18 cellular contexts compared by ENCODE assay signal in genomic region chr20:40637176-40637575, GRCh38. TPM values are rescaled to one million over a fixed set of nuclear protein-coding genes. Genes with fewer than 3 reads are reported as not detected.
DNase-seq lines count a peak whose midpoint lies in the region; ATAC-seq and TF ChIP-seq lines count a peak whose summit lies in the region.
"Had no signal": no experiment of that assay in that cellular context is flagged by ENCODE, and none has a peak within 500 bp of the region (broad histone marks: within the 10 kb centered on the region; RNA-seq: fewer than 3 reads in every experiment).

No MANE protein-coding gene starts in this region.

- WGBS in esophagus muscularis mucosa = 89% methylated on average over 3 of the region's 3 CpGs

- H3K4me3 Mint-ChIP-seq in osteocyte (ENCODE audit: unreplicated experiment) = no peak overlapping the region
- H3K4me3 Mint-ChIP-seq in activated naive CD8-positive, alpha-beta T cell treated with anti-CD3 and anti-CD28 coated beads, Interleukin-2, amount 50 U/mL, for 24 hours = no peak overlapping the region
- H3K4me3 Mint-ChIP-seq in activated T-helper 2 cell treated with anti-CD3 and anti-CD28 coated beads, Interferon-gamma antibody, Interleukin-2, Interleukin-4, amounts not matched to agents 10 μg/mL and 5 μg/mL and 100 μg/mL, durations not matched to agents 14 hours and 24 hours and 36 hours (ENCODE audit: low read depth) = no peak overlapping the region
- H3K4me3 Mint-ChIP-seq: CD4-positive, alpha-beta memory T cell had no signal

- no peak overlapping the region for H3K27ac ChIP-seq in right atrium auricular region
- no peak overlapping the region for H3K27ac ChIP-seq in esophagus muscularis mucosa (replicated peaks in 1 of 4)
- H3K27ac ChIP-seq: BLaER1, HL-60 had no signal

- no peaks in the 10 kb centered on the region for H3K4me1 Mint-ChIP-seq in osteocyte (ENCODE audit: unreplicated experiment)
- H3K4me1 Mint-ChIP-seq in activated naive CD8-positive, alpha-beta T cell treated with anti-CD3 and anti-CD28 coated beads, Interleukin-2, amount 50 U/mL, for 24 hours = no peaks in the 10 kb centered on the region
- no peaks in the 10 kb centered on the region for H3K4me1 Mint-ChIP-seq in activated T-helper 2 cell treated with anti-CD3 and anti-CD28 coated beads, Interferon-gamma antibody, Interleukin-2, Interleukin-4, amounts not matched to agents 10 μg/mL and 5 μg/mL and 100 μg/mL, durations not matched to agents 14 hours and 24 hours and 36 hours (ENCODE audit: low read depth)
- H3K4me1 Mint-ChIP-seq: CD4-positive, alpha-beta memory T cell had no signal

- TF ChIP-seq CTCF in right atrium auricular region (IDR thresholded peaks at IDR 0.05) (no peak), esophagus muscularis mucosa (IDR thresholded peaks at IDR 0.05) (no peak), osteocyte (IDR thresholded peaks at IDR 0.05) (no peak)

- H3K4me1 ChIP-seq in right atrium auricular region = no peaks in the 10 kb centered on the region
- H3K4me1 ChIP-seq in esophagus muscularis mucosa = peaks cover 0 to 14% (median 6%) of the 10 kb centered on the region in 4 donors
- H3K4me1 ChIP-seq: BLaER1 had no signal

- H3K36me3 Mint-ChIP-seq in osteocyte (ENCODE audit: unreplicated experiment) = no peaks in the 10 kb centered on the region
- no peaks in the 10 kb centered on the region for H3K36me3 Mint-ChIP-seq in activated naive CD8-positive, alpha-beta T cell treated with anti-CD3 and anti-CD28 coated beads, Interleukin-2, amount 50 U/mL, for 24 hours (ENCODE audit: low read depth)
- H3K36me3 Mint-ChIP-seq in activated T-helper 2 cell treated with anti-CD3 and anti-CD28 coated beads, Interferon-gamma antibody, Interleukin-2, Interleukin-4, amounts not matched to agents 10 μg/mL and 5 μg/mL and 100 μg/mL, durations not matched to agents 14 hours and 24 hours and 36 hours (ENCODE audit: low read depth) = no peaks in the 10 kb centered on the region
- H3K36me3 Mint-ChIP-seq: CD14-positive monocyte; CD4-positive, alpha-beta memory T cell had no signal

- DNase-seq in right atrium auricular region (ENCODE audit: low spot score) (peak; percentile 28), cardiac septum (ENCODE audit: low spot score) (no peak), esophagus muscularis mucosa (ENCODE audit: extremely low spot score) (peak; percentile 55), osteocyte (ENCODE audit: extremely low spot score, unreplicated experiment) (peak; percentile 34), inferior parietal cortex (ENCODE audit: extremely low spot score) (no peak)
- no peak for DNase-seq in activated naive CD8-positive, alpha-beta T cell treated with anti-CD3 and anti-CD28 coated beads, Interleukin-2, amount 50 U/mL, for 24 hours
- DNase-seq in activated T-helper 2 cell treated with anti-CD3 and anti-CD28 coated beads, Interferon-gamma antibody, Interleukin-2, Interleukin-4, amounts not matched to agents 10 μg/mL and 5 μg/mL and 100 μg/mL, durations not matched to agents 14 hours and 24 hours and 36 hours (ENCODE audit: low spot score) = no peak
- DNase-seq: 8988T; CD4-positive, alpha-beta memory T cell; DMS153; DMS79; GF-D8; GOT3; H7 had no signal

- H3K36me3 ChIP-seq in right atrium auricular region (no peaks in the 10 kb centered on the region), esophagus muscularis mucosa (no peaks in the 10 kb centered on the region)
- H3K36me3 ChIP-seq: BLaER1 had no signal

- peaks cover 32% of the 10 kb centered on the region for H3K27me3 Mint-ChIP-seq in osteocyte (ENCODE audit: unreplicated experiment)
- H3K27me3 Mint-ChIP-seq in activated naive CD8-positive, alpha-beta T cell treated with anti-CD3 and anti-CD28 coated beads, Interleukin-2, amount 50 U/mL, for 24 hours = peaks cover 8% of the 10 kb centered on the region
- H3K27me3 Mint-ChIP-seq in activated T-helper 2 cell treated with anti-CD3 and anti-CD28 coated beads, Interferon-gamma antibody, Interleukin-2, Interleukin-4, amounts not matched to agents 10 μg/mL and 5 μg/mL and 100 μg/mL, durations not matched to agents 14 hours and 24 hours and 36 hours (ENCODE audit: low read depth) = no peaks in the 10 kb centered on the region

- TF ChIP-seq EP300 in esophagus muscularis mucosa (IDR thresholded peaks at IDR 0.05) = no peak

- intact Hi-C loops in cardiac septum (cut with DNase I) = no loop called here
- intact Hi-C loops in esophagus muscularis mucosa (cut with DNase I) = no loop called here
- intact Hi-C loops in activated T-helper 2 cell treated with anti-CD3 and anti-CD28 coated beads, Interferon-gamma antibody, Interleukin-2, Interleukin-4, amounts not matched to agents 10 μg/mL and 5 μg/mL and 100 μg/mL, durations not matched to agents 14 hours and 24 hours and 36 hours (cut with micrococcal nuclease) = no loop called here

- H3K27ac Mint-ChIP-seq in osteocyte (ENCODE audit: unreplicated experiment) = no peak overlapping the region
- H3K27ac Mint-ChIP-seq in activated naive CD8-positive, alpha-beta T cell treated with anti-CD3 and anti-CD28 coated beads, Interleukin-2, amount 50 U/mL, for 24 hours = no peak overlapping the region
- no peak overlapping the region for H3K27ac Mint-ChIP-seq in activated T-helper 2 cell treated with anti-CD3 and anti-CD28 coated beads, Interferon-gamma antibody, Interleukin-2, Interleukin-4, amounts not matched to agents 10 μg/mL and 5 μg/mL and 100 μg/mL, durations not matched to agents 14 hours and 24 hours and 36 hours
- H3K27ac Mint-ChIP-seq: CD14-positive monocyte; CD4-positive, alpha-beta memory T cell had no signal

- H3K4me3 ChIP-seq in right atrium auricular region (no peak overlapping the region), esophagus muscularis mucosa (no peak overlapping the region)
- H3K4me3 ChIP-seq: BLaER1 had no signal

- H3K9me3 ChIP-seq in right atrium auricular region (no peaks in the 10 kb centered on the region), esophagus muscularis mucosa (no peaks in the 10 kb centered on the region)
- H3K9me3 ChIP-seq: BLaER1 had no signal

- H3K27me3 ChIP-seq in right atrium auricular region (no peaks in the 10 kb centered on the region), esophagus muscularis mucosa (no peaks in the 10 kb centered on the region)
- H3K27me3 ChIP-seq: BLaER1 had no signal

- no peak for TF ChIP-seq POLR2A in esophagus muscularis mucosa (IDR thresholded peaks at IDR 0.05; ENCODE audit: low read depth)

- H3K9me3 Mint-ChIP-seq in osteocyte (ENCODE audit: unreplicated experiment) = no peaks in the 10 kb centered on the region
- no peaks in the 10 kb centered on the region for H3K9me3 Mint-ChIP-seq in activated naive CD8-positive, alpha-beta T cell treated with anti-CD3 and anti-CD28 coated beads, Interleukin-2, amount 50 U/mL, for 24 hours
- no peaks in the 10 kb centered on the region for H3K9me3 Mint-ChIP-seq in activated T-helper 2 cell treated with anti-CD3 and anti-CD28 coated beads, Interferon-gamma antibody, Interleukin-2, Interleukin-4, amounts not matched to agents 10 μg/mL and 5 μg/mL and 100 μg/mL, durations not matched to agents 14 hours and 24 hours and 36 hours

- ATAC-seq in HG03025 (IDR thresholded peaks at IDR 0.05; ENCODE audit: low FRiP score, unreplicated experiment) = no peak
- no peak for ATAC-seq in activated naive CD8-positive, alpha-beta T cell treated with anti-CD3 and anti-CD28 coated beads, Interleukin-2, amount 50 U/mL, for 24 hours

RNA-seq across cellular contexts. Expression of gene MAFB, which starts 51.9 kb away (rescaled TPM):
- total RNA-seq in right atrium auricular region = 10 to 100 TPM; 14.2 to 31.7 TPM
- 6.8 TPM for total RNA-seq in cardiac septum
- 10 to 100 TPM; 34.6 to 77.5 (median 37.3) TPM for total RNA-seq in esophagus muscularis mucosa
- 27.6 and 31.9 TPM in 2 replicates for total RNA-seq in osteocyte
- total RNA-seq in activated T-helper 2 cell treated with anti-CD3 and anti-CD28 coated beads, Interferon-gamma antibody, Interleukin-2, Interleukin-4, amounts not matched to agents 10 μg/mL and 5 μg/mL and 100 μg/mL, durations not matched to agents 14 hours and 24 hours and 36 hours = 0.83 and 1.1 TPM in 2 replicates

Comparison
In these comparisons a context has a peak if more than half of its experiments do, and no peak if none do; other contexts are left out.
1. DNase-seq: peak in right atrium auricular region (single experiment), esophagus muscularis mucosa (single experiment) and osteocyte (single experiment); none in cardiac septum (single experiment), activated naive CD8-positive, alpha-beta T cell treated with anti-CD3 and anti-CD28 coated beads, Interleukin-2, amount 50 U/mL, for 24 hours (single experiment), activated T-helper 2 cell treated with anti-CD3 and anti-CD28 coated beads, Interferon-gamma antibody, Interleukin-2, Interleukin-4, amounts not matched to agents 10 μg/mL and 5 μg/mL and 100 μg/mL, durations not matched to agents 14 hours and 24 hours and 36 hours (single experiment) and inferior parietal cortex (single experiment).